Comparison of ENCODE assay signal across 21 cellular contexts in the genomic region with DNA sequence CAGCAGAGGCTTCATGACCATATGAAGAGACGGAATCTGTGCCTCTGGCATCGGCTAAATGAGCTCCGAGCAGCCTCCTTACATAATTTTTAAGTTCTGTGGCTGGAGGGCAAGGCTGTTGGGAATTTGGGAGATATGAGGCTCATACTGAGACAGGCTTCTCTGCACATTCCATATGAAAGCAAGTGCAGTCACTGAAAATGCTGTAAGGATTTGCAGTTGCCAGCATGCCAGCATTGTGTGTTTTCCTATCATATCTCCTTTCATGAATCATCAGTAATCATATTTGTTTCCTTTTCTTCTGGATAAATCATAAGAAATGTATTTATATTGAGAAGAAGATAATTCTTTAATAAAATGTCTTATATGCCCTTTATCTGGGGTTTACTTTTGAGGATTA.
DNase-seq lines count a peak whose midpoint lies in the region; ATAC-seq, FAIRE-seq and TF ChIP-seq lines count a peak whose summit lies in the region.
"Had no signal": no experiment of that assay in that cellular context is flagged by ENCODE, and none has a peak within 500 bp of the region (broad histone marks: within the 10 kb centered on the region; RNA-seq: fewer than 3 reads in every experiment).

No MANE protein-coding gene starts in this region.

- H3K9me3 Mint-ChIP-seq in endothelial cell (ENCODE audit: unreplicated experiment), result no peaks in the 10 kb centered on the region
- H3K9me3 Mint-ChIP-seq in progenitor cell of endocrine pancreas (ENCODE audit: low read depth), result no peaks in the 10 kb centered on the region

- H3K9me3 ChIP-seq in MG63 (0 out of 2 replicates have a peak, but pooled peaks cover 4% of the 10 kb centered on the region), osteoblast (ENCODE audit: low read depth, low read length) (no peaks in the 10 kb centered on the region), vagina (no peaks in the 10 kb centered on the region)

- ATAC-seq in HG03095 (IDR thresholded peaks at IDR 0.05; ENCODE audit: unreplicated experiment), result no peak

- no peak overlapping the region for H2AFZ ChIP-seq in osteoblast (ENCODE audit: low read length)

- no peaks in the 10 kb centered on the region for H3K79me2 ChIP-seq in osteoblast (ENCODE audit: insufficient read depth, low read length)

- no peaks in the 10 kb centered on the region for H3K27me3 ChIP-seq in MG63
- H3K27me3 ChIP-seq in bronchial epithelial cell (ENCODE audit: control insufficient read depth, insufficient read depth, low read length), result no peaks in the 10 kb centered on the region
- no peaks in the 10 kb centered on the region for H3K27me3 ChIP-seq in osteoblast (ENCODE audit: insufficient read depth, low read length)
- H3K27me3 ChIP-seq in vagina, result no peaks in the 10 kb centered on the region

- no peaks in the 10 kb centered on the region for H3K36me3 Mint-ChIP-seq in endothelial cell (ENCODE audit: low read depth, unreplicated experiment)
- H3K36me3 Mint-ChIP-seq in progenitor cell of endocrine pancreas (ENCODE audit: insufficient read depth), result no peaks in the 10 kb centered on the region

- H3K4me1 ChIP-seq in osteoblast (ENCODE audit: insufficient read depth, low read length) (peaks cover 9% of the 10 kb centered on the region), vagina (no peaks in the 10 kb centered on the region)

- H4K20me1 ChIP-seq in osteoblast (ENCODE audit: insufficient read depth, low read length), result no peaks in the 10 kb centered on the region

- no peaks in the 10 kb centered on the region for H3K4me1 Mint-ChIP-seq in endothelial cell (ENCODE audit: unreplicated experiment)
- peaks cover 1% of the 10 kb centered on the region for H3K4me1 Mint-ChIP-seq in progenitor cell of endocrine pancreas (ENCODE audit: low read depth)

- H3K27ac ChIP-seq in osteoblast (ENCODE audit: low read depth, low read length) (no peak overlapping the region), vagina (no peak overlapping the region)
- H3K27ac ChIP-seq: C4-2B had no signal

- TF ChIP-seq POLR2A in vagina (IDR thresholded peaks at IDR 0.05), result no peak

- no peak overlapping the region for H3K4me2 ChIP-seq in osteoblast (ENCODE audit: insufficient read depth, low read length)

- H3K27me3 Mint-ChIP-seq in endothelial cell (ENCODE audit: unreplicated experiment) (no peaks in the 10 kb centered on the region), progenitor cell of endocrine pancreas (no peaks in the 10 kb centered on the region)

- H3K27ac Mint-ChIP-seq in endothelial cell (ENCODE audit: unreplicated experiment), result no peak overlapping the region
- no peak overlapping the region for H3K27ac Mint-ChIP-seq in progenitor cell of endocrine pancreas

- no peak for FAIRE-seq in bronchial epithelial cell (lab: Jason Lieb, UNC)
- FAIRE-seq: A204.1, D721Med, GM18507, RCC 7860 had no signal

- no peak overlapping the region for H3K4me3 ChIP-seq in MG63
- no peak overlapping the region for H3K4me3 ChIP-seq in bronchial epithelial cell (ENCODE audit: low read depth, low read length)
- no peak overlapping the region for H3K4me3 ChIP-seq in osteoblast (ENCODE audit: insufficient read depth, low read length)
- no peak overlapping the region for H3K4me3 ChIP-seq in vagina

- H3K36me3 ChIP-seq in MG63 (no peaks in the 10 kb centered on the region), bronchial epithelial cell (ENCODE audit: control insufficient read depth, insufficient read depth, low read length) (no peaks in the 10 kb centered on the region), osteoblast (ENCODE audit: insufficient read depth, low read length) (no peaks in the 10 kb centered on the region), vagina (no peaks in the 10 kb centered on the region)

- intact Hi-C loops in vagina (cut with DNase I), result no loop called here

- H3K4me3 Mint-ChIP-seq in endothelial cell (ENCODE audit: unreplicated experiment), result no peak overlapping the region
- H3K4me3 Mint-ChIP-seq in progenitor cell of endocrine pancreas (ENCODE audit: low read depth), result no peak overlapping the region

- DNase-seq in MG63 (peak; percentile 71), bronchial epithelial cell (ENCODE audit: low read depth) (peak; percentile 40), fibroblast of gingiva (ENCODE audit: low read depth) (peak; percentile 37), osteoblast (ENCODE audit: insufficient read length, low spot score, missing footprints) (peak; percentile 88), endothelial cell (ENCODE audit: low spot score) (no peak), vagina (ENCODE audit: extremely low spot score in 2 of 2) (no peak), progenitor cell of endocrine pancreas (ENCODE audit: low spot score, unreplicated experiment) (no peak)
- DNase-seq: DMS53, GDM1, GOT3, HCEC 1CT, KG1, NCI-H1105, NCI-H2029 treated with DMSO at 0.1 percent for 48 hours, NCI-H524 treated with DMSO at 0.1 percent for 48 hours had no signal

- TF ChIP-seq CTCF in bronchial epithelial cell (IDR thresholded peaks at IDR 0.05; ENCODE audit: insufficient read depth, low read length, severe bottlenecking) (no peak), osteoblast (IDR thresholded peaks at IDR 0.05; ENCODE audit: extremely low read depth, low read depth, low read length) (no peak), endothelial cell (IDR thresholded peaks at IDR 0.05; ENCODE audit: unreplicated experiment) (no peak), vagina (IDR thresholded peaks at IDR 0.05) (no peak), progenitor cell of endocrine pancreas (IDR thresholded peaks at IDR 0.05; ENCODE audit: unreplicated experiment) (no peak)

Comparison
In these comparisons a context has a peak if more than half of its experiments do, and no peak if none do; other contexts are left out.
1. DNase-seq: peak in MG63 (single experiment), bronchial epithelial cell (single experiment), fibroblast of gingiva (single experiment) and osteoblast (single experiment); none in endothelial cell (single experiment), vagina (0 of 2) and progenitor cell of endocrine pancreas (single experiment).